Comparison of ENCODE assay signal across 9 cellular contexts in the genomic region with DNA sequence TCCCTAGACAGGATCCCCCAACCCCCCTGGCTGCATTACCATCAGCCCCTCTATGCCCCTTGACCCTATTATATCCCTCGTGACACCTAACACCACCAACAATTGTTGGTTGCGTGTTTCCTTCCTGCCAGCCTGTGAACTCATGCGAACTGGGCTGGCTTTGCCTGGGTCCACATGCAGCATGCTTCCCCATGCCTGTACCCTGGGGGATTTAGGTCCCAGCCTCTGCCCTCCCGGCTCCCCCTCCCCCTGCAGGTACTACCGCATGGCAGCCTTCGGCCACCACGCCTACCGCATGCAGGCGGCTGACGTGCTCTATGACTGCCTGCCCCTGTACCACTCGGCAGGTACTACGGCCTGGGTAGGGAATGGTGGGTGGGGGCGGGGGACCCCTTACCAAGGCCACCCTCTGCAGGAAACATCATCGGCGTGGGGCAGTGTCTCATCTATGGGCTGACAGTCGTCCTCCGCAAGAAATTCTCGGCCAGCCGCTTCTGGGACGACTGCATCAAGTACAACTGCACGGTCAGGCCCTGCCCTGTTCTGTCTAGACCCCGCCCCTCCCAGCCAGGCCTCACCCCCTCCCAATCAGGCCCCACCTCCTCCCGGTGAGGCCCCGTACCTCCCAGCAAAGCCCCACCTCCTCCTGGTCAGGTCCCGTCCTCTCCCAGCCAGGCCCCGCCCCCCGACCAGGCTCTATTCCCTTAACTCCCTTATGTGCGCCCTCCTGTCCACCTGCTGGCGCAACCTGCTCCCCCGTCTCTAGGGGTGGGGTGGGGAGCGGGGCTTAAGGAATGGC. TPM values are rescaled to one million over a fixed set of nuclear protein-coding genes. Genes with fewer than 3 reads are reported as not detected.
DNase-seq lines count a peak whose midpoint lies in the region; ATAC-seq lines count a peak whose summit lies in the region.
"Had no signal": no experiment of that assay in that cellular context is flagged by ENCODE, and none has a peak within 500 bp of the region (broad histone marks: within the 10 kb centered on the region; RNA-seq: fewer than 3 reads in every experiment).

No MANE protein-coding gene starts in this region.

- CTCF ChIA-PET in CD8-positive, alpha-beta memory T cell (lab: Charles Lee) = interaction anchor here (1.5 kb wide), 1 partner anchor 12 kb away, joined by 3 read pairs; no protein-coding TSS in a partner anchor

- POLR2A ChIA-PET in CD8-positive, alpha-beta memory T cell (lab: Charles Lee) = no interaction called here

- DNase-seq in CD8-positive, alpha-beta memory T cell = peak; percentile 61 to 76 (median 68)
- DNase-seq in mucosa of gallbladder (ENCODE audit: low spot score) (peak; percentile 83), HuH-7.5 (ENCODE audit: low spot score) (no peak), C1 segment of cervical spinal cord (lab: John Stamatoyannopoulos, UW) (no peak)

- H3K27ac ChIP-seq in CD8-positive, alpha-beta memory T cell (ENCODE audit: low read depth, low read length) = peak overlapping the region; percentile 47
- peak overlapping the region; percentile 39 for H3K27ac ChIP-seq in cingulate gyrus (ENCODE audit: low read depth, low read length)
- H3K27ac ChIP-seq: neutrophil had no signal

- H3K4me1 Mint-ChIP-seq in CD8-positive, alpha-beta memory T cell = peaks cover 34 to 36% (median 35%) of the 10 kb centered on the region in 3 donors
- H3K4me1 Mint-ChIP-seq in IgD-negative memory B cell = peaks cover 3 to 12% (median 10%) of the 10 kb centered on the region in 3 donors
- peaks cover 25% of the 10 kb centered on the region for H3K4me1 Mint-ChIP-seq in stimulated activated naive CD8-positive, alpha-beta T cell treated with anti-CD3 and anti-CD28 coated beads, Interleukin-15, Interleukin-2, amounts not matched to agents 100 ng/mL and 50 ng/mL, for 24 hours (ENCODE audit: low read depth)

- H3K27me3 ChIP-seq in CD8-positive, alpha-beta memory T cell (ENCODE audit: insufficient read depth, low read length, poor library complexity, severe bottlenecking) = no peaks in the 10 kb centered on the region

- peaks cover 0 to 2% of the 10 kb centered on the region in 2 donors for H3K27me3 Mint-ChIP-seq in CD8-positive, alpha-beta memory T cell
- no peaks in the 10 kb centered on the region for H3K27me3 Mint-ChIP-seq in IgD-negative memory B cell
- H3K27me3 Mint-ChIP-seq in stimulated activated naive CD8-positive, alpha-beta T cell treated with anti-CD3 and anti-CD28 coated beads, Interleukin-15, Interleukin-2, amounts not matched to agents 100 ng/mL and 50 ng/mL, for 24 hours = no peaks in the 10 kb centered on the region

- H3K27ac Mint-ChIP-seq in CD8-positive, alpha-beta memory T cell = peak overlapping the region; percentile 15 to 94 (median 87)
- H3K27ac Mint-ChIP-seq in IgD-negative memory B cell = peak overlapping the region in 1 of 3 donors; percentile 3
- H3K27ac Mint-ChIP-seq in stimulated activated naive CD8-positive, alpha-beta T cell treated with anti-CD3 and anti-CD28 coated beads, Interleukin-15, Interleukin-2, amounts not matched to agents 100 ng/mL and 50 ng/mL, for 24 hours = peak overlapping the region; percentile 84

- no peaks in the 10 kb centered on the region for H3K9me3 ChIP-seq in CD8-positive, alpha-beta memory T cell (ENCODE audit: low read length)
- H3K9me3 ChIP-seq: neutrophil had no signal

- peak overlapping the region; percentile 65 to 86 (median 74) for H3K4me3 Mint-ChIP-seq in CD8-positive, alpha-beta memory T cell
- H3K4me3 Mint-ChIP-seq in IgD-negative memory B cell = peak overlapping the region in 3 of 4 donors; percentile 70 to 92 (median 87)
- peak overlapping the region; percentile 72 for H3K4me3 Mint-ChIP-seq in stimulated activated naive CD8-positive, alpha-beta T cell treated with anti-CD3 and anti-CD28 coated beads, Interleukin-15, Interleukin-2, amounts not matched to agents 100 ng/mL and 50 ng/mL, for 24 hours

- H3K4me1 ChIP-seq in CD8-positive, alpha-beta memory T cell (ENCODE audit: insufficient read depth, low read length) = peaks cover 36% of the 10 kb centered on the region

- no peaks in the 10 kb centered on the region for H3K36me3 Mint-ChIP-seq in CD8-positive, alpha-beta memory T cell
- H3K36me3 Mint-ChIP-seq in IgD-negative memory B cell = no peaks in the 10 kb centered on the region
- H3K36me3 Mint-ChIP-seq in stimulated activated naive CD8-positive, alpha-beta T cell treated with anti-CD3 and anti-CD28 coated beads, Interleukin-15, Interleukin-2, amounts not matched to agents 100 ng/mL and 50 ng/mL, for 24 hours (ENCODE audit: low read depth) = no peaks in the 10 kb centered on the region

- ATAC-seq in activated CD4-positive, CD25-positive, alpha-beta regulatory T cell treated with anti-CD3 and anti-CD28 coated beads, Interleukin-2, amount 50 U/mL, for 24 hours = peak; percentile 96

- H3K9me3 Mint-ChIP-seq in CD8-positive, alpha-beta memory T cell = no peaks in the 10 kb centered on the region
- no peaks in the 10 kb centered on the region for H3K9me3 Mint-ChIP-seq in IgD-negative memory B cell
- H3K9me3 Mint-ChIP-seq in stimulated activated naive CD8-positive, alpha-beta T cell treated with anti-CD3 and anti-CD28 coated beads, Interleukin-15, Interleukin-2, amounts not matched to agents 100 ng/mL and 50 ng/mL, for 24 hours = no peaks in the 10 kb centered on the region

- H3K4me3 ChIP-seq in CD8-positive, alpha-beta memory T cell (ENCODE audit: low read length) = peak overlapping the region; percentile 62

- H3K36me3 ChIP-seq in CD8-positive, alpha-beta memory T cell (ENCODE audit: insufficient read depth, low read length) = no peaks in the 10 kb centered on the region
- H3K36me3 ChIP-seq: neutrophil had no signal

RNA-seq across cellular contexts. Expression of a gene that starts 18.5 kb away (rescaled TPM):
- 1 to 10 TPM; 2.0 to 3.7 TPM for total RNA-seq in CD8-positive, alpha-beta memory T cell
- 6.6 TPM for polyA plus RNA-seq in CD8-positive, alpha-beta memory T cell
- 4.5 TPM for polyA plus RNA-seq in IgD-negative memory B cell
- 37.1 TPM for total RNA-seq in mucosa of gallbladder

RNA-seq across cellular contexts. Expression of a gene that starts 22.7 kb away (rescaled TPM):
- total RNA-seq in CD8-positive, alpha-beta memory T cell = 10 to 100 TPM; 56.6 to 71.1 TPM
- 78.4 TPM for polyA plus RNA-seq in CD8-positive, alpha-beta memory T cell
- 106 TPM for polyA plus RNA-seq in IgD-negative memory B cell
- 93.0 TPM for total RNA-seq in mucosa of gallbladder

RNA-seq across cellular contexts. Expression of a gene that starts 28.1 kb away (rescaled TPM):
- not detected for total RNA-seq in CD8-positive, alpha-beta memory T cell
- polyA plus RNA-seq in CD8-positive, alpha-beta memory T cell = not detected
- polyA plus RNA-seq in IgD-negative memory B cell = not detected
- total RNA-seq in mucosa of gallbladder = not detected

RNA-seq across cellular contexts. Expression of a gene that starts 40.3 kb away (rescaled TPM):
- total RNA-seq in CD8-positive, alpha-beta memory T cell = not detected
- polyA plus RNA-seq in CD8-positive, alpha-beta memory T cell = not detected
- polyA plus RNA-seq in IgD-negative memory B cell = not detected
- 0.37 TPM for total RNA-seq in mucosa of gallbladder

Comparison
In these comparisons a context has a peak if more than half of its experiments do, and no peak if none do; other contexts are left out.
1. DNase-seq: peak in CD8-positive, alpha-beta memory T cell (5 of 5) and mucosa of gallbladder (single experiment); none in HuH-7.5 (single experiment) and C1 segment of cervical spinal cord (0 of 14).
2. Peak in every context shown above with its lines, with median percentiles within 50 percentile points of each other: H3K4me3 Mint-ChIP-seq.